9 cellular contexts compared by ENCODE assay signal in genomic region chr1:193408782-193409293, GRCh38.
DNase-seq lines count a peak whose midpoint lies in the region; ATAC-seq lines count a peak whose summit lies in the region.
"Had no signal": no experiment of that assay in that cellular context is flagged by ENCODE, and none has a peak within 500 bp of the region (broad histone marks: within the 10 kb centered on the region; RNA-seq: fewer than 3 reads in every experiment).

No MANE protein-coding gene starts in this region.

- no peaks in the 10 kb centered on the region for H3K27me3 ChIP-seq in rectal smooth muscle tissue (ENCODE audit: control insufficient read depth, insufficient read depth, low read length)

- H3K4me1 ChIP-seq in rectal smooth muscle tissue (ENCODE audit: control insufficient read depth, insufficient read depth, low read length): peaks cover 12% of the 10 kb centered on the region

- H3K4me3 ChIP-seq in rectal smooth muscle tissue (ENCODE audit: low read length): no peak overlapping the region

- H3K27ac ChIP-seq in rectal smooth muscle tissue (ENCODE audit: low read depth, low read length): peak overlapping the region; percentile 51

- intact Hi-C loops in cardiac septum (cut with DNase I): loop anchor here (5.0 kb wide), 3 partner anchors 222 to 658 kb away; partner anchors contain the start of gene B3GALT2

- H3K36me3 ChIP-seq in rectal smooth muscle tissue (ENCODE audit: control insufficient read depth, insufficient read depth, low read length): no peaks in the 10 kb centered on the region

- no peak overlapping the region for H3K9ac ChIP-seq in rectal smooth muscle tissue (ENCODE audit: low read length)

- ATAC-seq in HG03135 (IDR thresholded peaks at IDR 0.05; ENCODE audit: unreplicated experiment): no peak
- no peak for ATAC-seq in HG03280 (IDR thresholded peaks at IDR 0.05; ENCODE audit: unreplicated experiment)

- peak; percentile 91 for DNase-seq in EL
- peak; percentile 2 for DNase-seq in T-helper 22 cell (ENCODE audit: low read depth)
- DNase-seq in cardiac septum (ENCODE audit: low spot score): peak; percentile 78
- no peak for DNase-seq in NCI-H1417 treated with DMSO at 0.1 percent for 48 hours (lab: John Stamatoyannopoulos, UW)
- DNase-seq in NCI-H446 treated with DMSO at 0.1 percent for 48 hours (lab: John Stamatoyannopoulos, UW): no peak
- DNase-seq: glutamatergic neuron had no signal

Comparison
In these comparisons a context has a peak if more than half of its experiments do, and no peak if none do; other contexts are left out.
1. DNase-seq: peak in EL (single experiment), T-helper 22 cell (single experiment) and cardiac septum (single experiment); none in NCI-H1417 treated with DMSO at 0.1 percent for 48 hours (single experiment) and NCI-H446 treated with DMSO at 0.1 percent for 48 hours (single experiment).